ENCODE assay signal across 28 cellular contexts in genomic region chr9:14715102-14715501, GRCh38. TPM values are rescaled to one million over a fixed set of nuclear protein-coding genes. Genes with fewer than 3 reads are reported as not detected.
DNase-seq lines count a peak whose midpoint lies in the region; ATAC-seq, FAIRE-seq and TF ChIP-seq lines count a peak whose summit lies in the region.
"Had no signal": no experiment of that assay in that cellular context is flagged by ENCODE, and none has a peak within 500 bp of the region (broad histone marks: within the 10 kb centered on the region; RNA-seq: fewer than 3 reads in every experiment).

No MANE protein-coding gene starts in this region.

- H3K4me1 Mint-ChIP-seq in Calu3 (ENCODE audit: low read depth, unreplicated experiment) = no peaks in the 10 kb centered on the region
- H3K4me1 Mint-ChIP-seq: CD4-positive, alpha-beta memory T cell had no signal

- TF ChIP-seq CTCF in brain microvascular endothelial cell (IDR thresholded peaks at IDR 0.05; ENCODE audit: low read depth, low read length, missing control alignments) (no peak), keratinocyte (optimal IDR thresholded peaks at IDR 0.05 in 1 of 3, IDR thresholded peaks at IDR 0.05 in 1 of 3, conservative IDR thresholded peaks at IDR 0.05 in 1 of 3; ENCODE audit: extremely low read depth in 1 of 3, insufficient read depth in 2 of 3, low read length in 3 of 3) (no peak), testis (IDR thresholded peaks at IDR 0.05) (no peak), Calu3 (IDR thresholded peaks at IDR 0.05; ENCODE audit: unreplicated experiment) (no peak)

- H3K36me3 ChIP-seq in SJCRH30 (no peaks in the 10 kb centered on the region), brain microvascular endothelial cell (replicated peaks) (no peaks in the 10 kb centered on the region), keratinocyte (ENCODE audit: control insufficient read depth in 2 of 2, extremely low read depth in 1 of 2, insufficient read depth in 2 of 2, low read length in 2 of 2) (no peaks in the 10 kb centered on the region), testis (ENCODE audit: low read depth, missing control alignments) (no peaks in the 10 kb centered on the region)
- H3K36me3 ChIP-seq: BLaER1 treated with 17β-estradiol and CSF1 and Interleukin-3, amounts not matched to agents 10 nM and 100 nM had no signal

- no peak for ATAC-seq in GM18858 (IDR thresholded peaks at IDR 0.05; ENCODE audit: unreplicated experiment)
- ATAC-seq: HepG2, PC-3 had no signal

- H3K9me3 Mint-ChIP-seq in Calu3 (ENCODE audit: low read depth, unreplicated experiment) = no peaks in the 10 kb centered on the region

- H3K27me3 ChIP-seq in SJCRH30 = no peaks in the 10 kb centered on the region
- H3K27me3 ChIP-seq in brain microvascular endothelial cell (replicated peaks) = no peaks in the 10 kb centered on the region
- peaks cover 3% of the 10 kb centered on the region for H3K27me3 ChIP-seq in keratinocyte (ENCODE audit: control insufficient read depth, extremely low read depth, insufficient read depth, low read length)
- H3K27me3 ChIP-seq in testis = no peaks in the 10 kb centered on the region

- H3K4me1 ChIP-seq in SJCRH30 (peaks cover 6% of the 10 kb centered on the region; the same call in 1 of the 2 replicates), keratinocyte (ENCODE audit: control insufficient read depth, extremely low read depth, insufficient read depth, low read length) (peaks cover 19% of the 10 kb centered on the region), testis (no peaks in the 10 kb centered on the region)

- no peaks in the 10 kb centered on the region for H3K36me3 Mint-ChIP-seq in Calu3 (ENCODE audit: insufficient read depth, unreplicated experiment)
- H3K36me3 Mint-ChIP-seq: CD4-positive, alpha-beta memory T cell had no signal

- H3K27ac Mint-ChIP-seq in Calu3 (ENCODE audit: unreplicated experiment) = no peak overlapping the region
- H3K27ac Mint-ChIP-seq: CD4-positive, alpha-beta memory T cell had no signal

- H3K27ac ChIP-seq in SJCRH30 = no peak overlapping the region
- no peak overlapping the region for H3K27ac ChIP-seq in brain microvascular endothelial cell
- H3K27ac ChIP-seq in keratinocyte (ENCODE audit: control insufficient read depth, insufficient read depth, low read length) = no peak overlapping the region
- no peak overlapping the region for H3K27ac ChIP-seq in testis
- H3K27ac ChIP-seq: BLaER1 treated with 17β-estradiol and CSF1 and Interleukin-3, amounts not matched to agents 10 nM and 100 nM; GM23248 had no signal

- H3K9me1 ChIP-seq in keratinocyte (ENCODE audit: control insufficient read depth, extremely low read depth, insufficient read depth, low read length) = no peaks in the 10 kb centered on the region

- no peaks in the 10 kb centered on the region for H4K20me1 ChIP-seq in keratinocyte (ENCODE audit: control insufficient read depth, extremely low read depth, insufficient read depth, low read length)
- H4K20me1 ChIP-seq: BLaER1 treated with 17β-estradiol and CSF1 and Interleukin-3, amounts not matched to agents 10 nM and 100 nM had no signal

- DNase-seq in EH (ENCODE audit: low read depth) (peak; percentile 1), SJCRH30 (peak; percentile 11 to 18), brain microvascular endothelial cell (peak; percentile 5), keratinocyte (ENCODE audit: low read depth, low spot score) (no peak), testis (no peak), Calu3 (no peak)
- DNase-seq in stimulated activated naive CD4-positive, alpha-beta T cell treated with Interleukin-2 at 50 U/mL for 16 hours (lab: John Stamatoyannopoulos, UW) = no peak
- DNase-seq: AML-193; CD4-positive, alpha-beta memory T cell; COR-L47; DMS 273 treated with DMSO at 0.1 percent for 48 hours; DMS79; GM23248; H7; Karpas-422; NCI-H1092 treated with DMSO at 0.1 percent for 48 hours; NCI-H1436; NCI-H187; NCI-H446; NCI-H524 treated with DMSO at 0.1 percent for 48 hours; NCI-H82; NK-92 treated with Interleukin-12 subunit alpha and Interleukin-12 subunit beta, amount 100 ng/mL, for 24 hours; PC-3 had no signal

- H2AFZ ChIP-seq in keratinocyte (ENCODE audit: control insufficient read depth, low read length) = peak overlapping the region; percentile 56
- H2AFZ ChIP-seq: GM23248 had no signal

- H3K9ac ChIP-seq in keratinocyte (ENCODE audit: control insufficient read depth, extremely low read depth, insufficient read depth, low read length) = no peak overlapping the region
- H3K9ac ChIP-seq: BLaER1 treated with 17β-estradiol and CSF1 and Interleukin-3, amounts not matched to agents 10 nM and 100 nM; GM23248 had no signal

- peaks cover 21% of the 10 kb centered on the region for H3K27me3 Mint-ChIP-seq in Calu3 (ENCODE audit: unreplicated experiment)

- H3K9me3 ChIP-seq in SJCRH30 (replicated peaks) = 0 out of 2 replicates have a peak, but pooled peaks cover 2% of the 10 kb centered on the region
- no peaks in the 10 kb centered on the region for H3K9me3 ChIP-seq in keratinocyte (ENCODE audit: control insufficient read depth, low read depth, low read length)
- no peaks in the 10 kb centered on the region for H3K9me3 ChIP-seq in testis

- FAIRE-seq in keratinocyte (lab: Jason Lieb, UNC) = no peak
- FAIRE-seq: A204.1, HepG2 had no signal

- 66 to 71% methylated on average over 4 of the region's 4 CpGs for WGBS in testis, 2 donors

- CTCF ChIA-PET in Calu3 (lab: Charles Lee) = no interaction called here

- H3K4me3 ChIP-seq in SJCRH30 (no peak overlapping the region), brain microvascular endothelial cell (ENCODE audit: low read depth, low read length) (no peak overlapping the region), keratinocyte (ENCODE audit: control insufficient read depth in 2 of 3, extremely low read depth in 1 of 3, insufficient read depth in 2 of 3, low read depth in 1 of 3, low read length in 3 of 3) (no peak overlapping the region), testis (no peak overlapping the region)
- H3K4me3 ChIP-seq: BLaER1 treated with 17β-estradiol and CSF1 and Interleukin-3, amounts not matched to agents 10 nM and 100 nM; GM23248 had no signal

- no peaks in the 10 kb centered on the region for H3K79me2 ChIP-seq in keratinocyte (ENCODE audit: control insufficient read depth, insufficient read depth, low read length)

- no TSS peak for BruUV-seq in Calu3 (replicated peaks; lab: Mats Ljungman, UMichigan)

- dilution Hi-C loops in keratinocyte (cut with MboI; ENCODE audit: extremely low pct_ligation_motif_present, low sequenced_read_pairs) = no loop called here

- in situ Hi-C loops in brain microvascular endothelial cell (cut with HindIII; ENCODE audit: low pct_ligation_motif_present, low sequenced_read_pairs) = no loop called here

- no peak overlapping the region for H3K4me3 Mint-ChIP-seq in Calu3 (ENCODE audit: low read depth, unreplicated experiment)
- H3K4me3 Mint-ChIP-seq: CD4-positive, alpha-beta memory T cell had no signal

- intact Hi-C loops in testis (cut with DNase I; ENCODE audit: low total_unique reads) = no loop called here
- intact Hi-C loops in Calu3 (cut with micrococcal nuclease; ENCODE audit: unreplicated experiment) = no loop called here

- no peak overlapping the region for H3K4me2 ChIP-seq in keratinocyte (ENCODE audit: control insufficient read depth, extremely low read depth, insufficient read depth, low read depth, low read length)
- H3K4me2 ChIP-seq: BLaER1 treated with 17β-estradiol and CSF1 and Interleukin-3, amounts not matched to agents 10 nM and 100 nM had no signal

- TF ChIP-seq POLR2A in testis (IDR thresholded peaks at IDR 0.05) = no peak

RNA-seq across cellular contexts. Expression of gene CER1, which starts 7.4 kb away (rescaled TPM):
- not detected in 2 replicates for total RNA-seq in SJCRH30 (2014; rRNA removed; shearing (Covaris generic))
- polyA plus RNA-seq in keratinocyte (not detected in 3 replicates), testis (ENCODE audit: insufficient read depth, low read depth, low replicate concordance) (not detected)
- not detected for polyA plus RNA-seq in keratinocyte (2011; ENCODE audit: low read depth)
- not detected in 2 replicates for polyA plus RNA-seq in keratinocyte (2011; cell fraction: cytosol; rRNA removed)
- not detected in 2 replicates for polyA plus RNA-seq in keratinocyte (2011; cell fraction: nucleus; rRNA removed)
- not detected in 2 replicates for polyA plus RNA-seq in keratinocyte (2012; ENCODE audit: low replicate concordance)
- polyA minus RNA-seq in keratinocyte = not detected in 3 replicates
- not detected for polyA minus RNA-seq in keratinocyte (2011; cell fraction: cytosol; rRNA and poly(A)+ RNA removed)
- polyA minus RNA-seq in keratinocyte (2011; cell fraction: nucleus; rRNA and poly(A)+ RNA removed) = not detected in 2 replicates
- total RNA-seq in testis (under 1 TPM; 0.25 to 0.47 TPM), Calu3 (2022) (not detected in 2 replicates)
- total RNA-seq: CD4-positive, alpha-beta memory T cell; GM23248; HepG2; HT-29; PC-3 had no signal
- polyA plus RNA-seq: CD4-positive, alpha-beta memory T cell; GM23248 had no signal

RNA-seq across cellular contexts. Expression of gene ZDHHC21, which starts 21.9 kb away (rescaled TPM):
- total RNA-seq in SJCRH30 (2014; rRNA removed; shearing (Covaris generic)) = 5.5 and 7.4 TPM in 2 replicates
- 2.0 to 4.2 TPM (median 3.9 TPM) in 3 replicates for polyA plus RNA-seq in keratinocyte
- polyA plus RNA-seq in keratinocyte (2011; ENCODE audit: low read depth) = 5.6 TPM
- 0.95 and 2.3 TPM in 2 replicates for polyA plus RNA-seq in keratinocyte (2011; cell fraction: cytosol; rRNA removed)
- polyA plus RNA-seq in keratinocyte (2011; cell fraction: nucleus; rRNA removed) = 6.9 and 10.1 TPM in 2 replicates
- 2.1 and 6.0 TPM in 2 replicates for polyA plus RNA-seq in keratinocyte (2012; ENCODE audit: low replicate concordance)
- 1.1 to 6.2 TPM (median 3.6 TPM) in 3 replicates for polyA minus RNA-seq in keratinocyte
- 1.2 TPM for polyA minus RNA-seq in keratinocyte (2011; cell fraction: cytosol; rRNA and poly(A)+ RNA removed)
- polyA minus RNA-seq in keratinocyte (2011; cell fraction: nucleus; rRNA and poly(A)+ RNA removed) = 8.2 and 14.7 TPM in 2 replicates
- 10 to 100 TPM; 16.1 to 16.7 TPM for total RNA-seq in testis
- 6.2 TPM for polyA plus RNA-seq in testis (ENCODE audit: insufficient read depth, low read depth, low replicate concordance)
- total RNA-seq in Calu3 (2022) = 10.6 and 11.8 TPM in 2 replicates

Comparison
In these comparisons a context has a peak if more than half of its experiments do, and no peak if none do; other contexts are left out.
1. DNase-seq: peak in EH (single experiment), SJCRH30 (2 of 2) and brain microvascular endothelial cell (single experiment); none in keratinocyte (single experiment), testis (single experiment), stimulated activated naive CD4-positive, alpha-beta T cell treated with Interleukin-2 at 50 U/mL for 16 hours (single experiment) and Calu3 (single experiment).